In genomic region chr7:87599336-87599735, GRCh38 we compare ENCODE assay signal across 9 cellular contexts. TPM values are rescaled to one million over a fixed set of nuclear protein-coding genes. Genes with fewer than 3 reads are reported as not detected.
A peak's percentile ranks its signal among the peaks of the same experiment; 100 is the strongest.
DNase-seq lines count a peak whose midpoint lies in the region; ATAC-seq and TF ChIP-seq lines count a peak whose summit lies in the region.
"Had no signal": no experiment of that assay in that cellular context is flagged by ENCODE, and none has a peak within 500 bp of the region (broad histone marks: within the 10 kb centered on the region; RNA-seq: fewer than 3 reads in every experiment).

No MANE protein-coding gene starts in this region.

- no peak overlapping the region for H2BK12ac ChIP-seq in H9 (ENCODE audit: insufficient read length, low read depth, low read length)

- ATAC-seq in GM18907 (IDR thresholded peaks at IDR 0.05; ENCODE audit: unreplicated experiment) (peak; percentile 98), HG02884 (IDR thresholded peaks at IDR 0.05; ENCODE audit: unreplicated experiment) (peak; percentile 95)

- no peak overlapping the region for H2AK5ac ChIP-seq in H9 (ENCODE audit: insufficient read length, low read length)

- H3K9ac ChIP-seq in OCI-LY1 (ENCODE audit: low read length) (peak overlapping the region; percentile 65; the same call in 1 of the 2 replicates), neural progenitor cell (no peak overlapping the region), H9 (ENCODE audit: extremely low read depth, insufficient read length, low read length) (no peak overlapping the region)

- H3K56ac ChIP-seq in H9 (ENCODE audit: insufficient read length, low read depth, low read length): no peak overlapping the region

- H3K4me2 ChIP-seq in OCI-LY1 (ENCODE audit: low read length) (peak overlapping the region; percentile 94), neural progenitor cell (no peak overlapping the region), H9 (ENCODE audit: insufficient read depth, insufficient read length, low read length) (no peak overlapping the region), osteoblast (ENCODE audit: insufficient read depth, low read length) (no peak overlapping the region)

- no CpG with 5 or more reads among the region's 10 CpGs for WGBS in H9 (ENCODE audit: extremely low coverage, insufficient read length, low lambda C conversion rate)

- H3K27ac Mint-ChIP-seq in neural progenitor cell (no peak overlapping the region), H9 (no peak overlapping the region), chondrocyte (ENCODE audit: unreplicated experiment) (no peak overlapping the region)

- H3K27me3 ChIP-seq in OCI-LY1 (ENCODE audit: insufficient read depth, low read length) (no peaks in the 10 kb centered on the region), neural progenitor cell (peaks cover 94% of the 10 kb centered on the region), H9 (ENCODE audit: insufficient read depth, low read length) (peaks cover 13% of the 10 kb centered on the region; the same call in 1 of the 2 replicates), osteoblast (ENCODE audit: insufficient read depth, low read length) (peaks cover 5% of the 10 kb centered on the region)

- H3K4me1 Mint-ChIP-seq in neural progenitor cell: peaks cover 5% of the 10 kb centered on the region
- H3K4me1 Mint-ChIP-seq in H9: peaks cover 8 to 11% of the 10 kb centered on the region in 2 experiments
- peaks cover 7% of the 10 kb centered on the region for H3K4me1 Mint-ChIP-seq in chondrocyte (ENCODE audit: low read depth)

- H3K79me2 ChIP-seq in OCI-LY1 (ENCODE audit: insufficient read depth, low read length): no peaks in the 10 kb centered on the region
- no peaks in the 10 kb centered on the region for H3K79me2 ChIP-seq in neural progenitor cell (ENCODE audit: low read depth)
- H3K79me2 ChIP-seq in H9 (ENCODE audit: insufficient read depth, low read length): no peaks in the 10 kb centered on the region
- H3K79me2 ChIP-seq in osteoblast (ENCODE audit: insufficient read depth, low read length): no peaks in the 10 kb centered on the region

- no peak overlapping the region for H2AFZ ChIP-seq in OCI-LY1 (ENCODE audit: low read length)
- no peak overlapping the region for H2AFZ ChIP-seq in neural progenitor cell (replicated peaks)
- no peak overlapping the region for H2AFZ ChIP-seq in H9 (ENCODE audit: low read length)
- H2AFZ ChIP-seq in osteoblast (ENCODE audit: low read length): no peak overlapping the region

- H3K79me1 ChIP-seq in H9 (ENCODE audit: insufficient read depth, low read depth, low read length, poor library complexity, severe bottlenecking): no peaks in the 10 kb centered on the region

- no peaks in the 10 kb centered on the region for H3K9me2 ChIP-seq in OCI-LY1 (ENCODE audit: low read depth, low read length)

- H3K9me3 Mint-ChIP-seq in neural progenitor cell (no peaks in the 10 kb centered on the region), H9 (peaks cover 0 to 3% of the 10 kb centered on the region in 2 experiments; a peak in 3 of 5 replicates), chondrocyte (ENCODE audit: low read depth) (no peaks in the 10 kb centered on the region)

- H2BK120ac ChIP-seq in H9 (ENCODE audit: low read depth, low read length, poor library complexity, severe bottlenecking): no peak overlapping the region

- H3F3A ChIP-seq in OCI-LY1 (ENCODE audit: insufficient read depth, low read length) (0 out of 2 replicates have a peak, but pooled peaks cover 5% of the 10 kb centered on the region), neural progenitor cell (ENCODE audit: low read depth) (no peaks in the 10 kb centered on the region)

- H3K36me3 Mint-ChIP-seq in neural progenitor cell (no peaks in the 10 kb centered on the region), H9 (ENCODE audit: insufficient read depth in 1 of 3, low read depth in 3 of 3) (no peaks in the 10 kb centered on the region), chondrocyte (ENCODE audit: low read depth) (peaks cover 3% of the 10 kb centered on the region)

- H2BK5ac ChIP-seq in H9 (ENCODE audit: insufficient read length, low read length): no peak overlapping the region

- H2BK20ac ChIP-seq in H9 (ENCODE audit: low read depth, low read length, poor library complexity, severe bottlenecking): no peak overlapping the region

- H3K27me3 Mint-ChIP-seq in neural progenitor cell (ENCODE audit: insufficient read depth, low read depth): peaks cover 19% of the 10 kb centered on the region
- peaks cover 72% of the 10 kb centered on the region for H3K27me3 Mint-ChIP-seq in H9 (ENCODE audit: low read depth)
- H3K27me3 Mint-ChIP-seq in chondrocyte (ENCODE audit: low read depth): peaks cover 58% of the 10 kb centered on the region

- H4K91ac ChIP-seq in H9 (ENCODE audit: insufficient read length, low read depth, low read length): no peak overlapping the region

- no peak overlapping the region for H4K5ac ChIP-seq in H9 (ENCODE audit: insufficient read length, low read depth, low read length)

- no peak overlapping the region for H3T11ph ChIP-seq in H9 (ENCODE audit: low read length)

- peaks cover 10% of the 10 kb centered on the region for H3K23me2 ChIP-seq in H9 (ENCODE audit: insufficient read length, low read depth, low read length, poor library complexity, severe bottlenecking)

- H4K20me1 ChIP-seq in OCI-LY1 (ENCODE audit: insufficient read depth, low read length) (no peaks in the 10 kb centered on the region), neural progenitor cell (ENCODE audit: low read depth) (no peaks in the 10 kb centered on the region), H9 (ENCODE audit: control insufficient read depth, insufficient read depth, insufficient read length) (no peaks in the 10 kb centered on the region), osteoblast (ENCODE audit: insufficient read depth, low read length) (no peaks in the 10 kb centered on the region)

- H3K4me1 ChIP-seq in OCI-LY1 (ENCODE audit: insufficient read depth, low read length, severe bottlenecking): peaks cover 52% of the 10 kb centered on the region
- H3K4me1 ChIP-seq in neural progenitor cell: no peaks in the 10 kb centered on the region
- no peaks in the 10 kb centered on the region for H3K4me1 ChIP-seq in H9 (ENCODE audit: insufficient read depth, low read length)
- H3K4me1 ChIP-seq in osteoblast (ENCODE audit: insufficient read depth, low read length): no peaks in the 10 kb centered on the region

- no peak overlapping the region for H3K14ac ChIP-seq in H9 (ENCODE audit: insufficient read depth, low read length)

- no peak overlapping the region for H3K23ac ChIP-seq in H9 (ENCODE audit: insufficient read length, low read depth, low read length)

- H3K4me3 Mint-ChIP-seq in neural progenitor cell: peak overlapping the region; percentile 5
- H3K4me3 Mint-ChIP-seq in H9: peak overlapping the region in 1 of 2 experiments; percentile 1; a peak in 2 of 5 replicates
- no peak overlapping the region for H3K4me3 Mint-ChIP-seq in chondrocyte (ENCODE audit: unreplicated experiment)

- H3K27ac ChIP-seq in OCI-LY1 (ENCODE audit: low read depth, low read length, poor library complexity, severe bottlenecking) (peak overlapping the region; percentile 26), neural progenitor cell (no peak overlapping the region), H9 (ENCODE audit: insufficient read length, low read depth, low read length) (no peak overlapping the region), osteoblast (ENCODE audit: low read depth, low read length) (no peak overlapping the region)

- no peaks in the 10 kb centered on the region for H3K36me3 ChIP-seq in OCI-LY1 (ENCODE audit: insufficient read depth, low read length)
- no peaks in the 10 kb centered on the region for H3K36me3 ChIP-seq in neural progenitor cell
- no peaks in the 10 kb centered on the region for H3K36me3 ChIP-seq in osteoblast (ENCODE audit: insufficient read depth, low read length)
- H3K36me3 ChIP-seq: upper lobe of left lung had no signal

- H3K4me3 ChIP-seq in OCI-LY1 (ENCODE audit: low read depth, low read length, poor library complexity, severe bottlenecking) (peak overlapping the region; percentile 70), neural progenitor cell (no peak overlapping the region), osteoblast (ENCODE audit: insufficient read depth, low read length) (no peak overlapping the region)

- TF ChIP-seq CTCF in OCI-LY1 (IDR thresholded peaks at IDR 0.05; ENCODE audit: low read length) (no peak), neural progenitor cell (IDR thresholded peaks at IDR 0.05) (no peak), H9 (conservative IDR thresholded peaks at IDR 0.05) (no peak), osteoblast (IDR thresholded peaks at IDR 0.05; ENCODE audit: extremely low read depth, low read depth, low read length) (no peak), chondrocyte (IDR thresholded peaks at IDR 0.05) (no peak)

- no peak overlapping the region for H3K18ac ChIP-seq in H9 (ENCODE audit: insufficient read length, low read depth, low read length)

- H3K4ac ChIP-seq in H9 (ENCODE audit: low read depth, low read length): no peak overlapping the region

- peak; percentile 8 for DNase-seq in activated effector memory CD4-positive, alpha-beta T cell treated with Interleukin-2 at 50 U/mL for 16 hours
- no peak for DNase-seq in neural progenitor cell (ENCODE audit: low spot score)
- no peak for DNase-seq in H9
- no peak for DNase-seq in osteoblast (ENCODE audit: insufficient read length, low spot score, missing footprints)
- no peak for DNase-seq in chondrocyte (ENCODE audit: low spot score)

- no peak overlapping the region for H2BK15ac ChIP-seq in H9 (ENCODE audit: low read depth, low read length)

- H4K8ac ChIP-seq in H9 (replicated peaks; ENCODE audit: insufficient read length, low read depth, low read length): no peak overlapping the region

- H3K9me3 ChIP-seq in OCI-LY1 (ENCODE audit: low read length) (no peaks in the 10 kb centered on the region), neural progenitor cell (ENCODE audit: low read depth) (no peaks in the 10 kb centered on the region), H9 (ENCODE audit: control insufficient read depth, low read depth, low read length) (no peaks in the 10 kb centered on the region), osteoblast (ENCODE audit: low read depth, low read length) (no peaks in the 10 kb centered on the region)
- H3K9me3 ChIP-seq: upper lobe of left lung had no signal

RNA-seq across cellular contexts. Expression of gene ABCB1, which starts 1.3 kb away (rescaled TPM):
- total RNA-seq in neural progenitor cell (ENCODE audit: low replicate concordance) (not detected in 2 replicates), H9 (2021) (0.15 and 0.33 TPM in 2 replicates), osteoblast (not detected in 2 replicates), chondrocyte (not detected in 3 replicates)

RNA-seq across cellular contexts. Expression of gene RUNDC3B, which starts 28.9 kb away (rescaled TPM):
- total RNA-seq in neural progenitor cell (ENCODE audit: low replicate concordance) (0.12 and 1.2 TPM in 2 replicates), H9 (2021) (0.37 and 0.44 TPM in 2 replicates), osteoblast (under 0.01 and 0.29 TPM in 2 replicates), chondrocyte (0.10 to 0.15 TPM in 2 of 3 replicates, not detected in the other)
